ENCODE assay signal across 10 cellular contexts in the genomic region with DNA sequence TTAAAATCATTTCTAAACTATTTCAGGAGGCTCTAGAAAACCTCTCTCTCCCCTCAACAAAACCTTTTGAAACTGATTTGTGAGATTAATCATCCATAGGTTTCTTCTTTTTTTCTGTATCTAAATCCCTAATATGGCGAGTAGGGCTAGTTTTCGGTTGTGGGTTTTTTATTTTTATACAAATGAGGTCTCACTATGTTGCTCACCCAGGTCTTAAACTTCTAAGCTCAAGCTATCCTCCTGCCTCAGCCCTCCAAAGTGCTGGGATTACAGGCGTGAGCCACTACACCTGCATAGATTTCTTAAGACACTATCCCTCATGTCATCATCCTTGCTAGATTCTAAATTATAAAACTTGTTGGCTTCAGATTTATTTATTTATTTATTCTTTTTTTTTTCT.
"Had no signal": no experiment of that assay in that cellular context is flagged by ENCODE, and none has a peak within 500 bp of the region (broad histone marks: within the 10 kb centered on the region; RNA-seq: fewer than 3 reads in every experiment).

No MANE protein-coding gene starts in this region.

- FAIRE-seq: HTR-8/SVneo, K562 had no signal

- DNase-seq: GM23248, GOT3, H7, HFFc6, IMR-90, KG1 had no signal

- H2AFZ ChIP-seq: GM23248 had no signal

- ATAC-seq: HCT116, K562 had no signal

- H3K9me3 Mint-ChIP-seq: HFFc6 had no signal

- H3K9ac ChIP-seq: GM23248 had no signal

- H3K27ac ChIP-seq: GM23248 had no signal

- H3K4me3 ChIP-seq: GM23248, HAP-1, K562 had no signal

- H3K4me3 Mint-ChIP-seq: HFFc6 had no signal

- H3K9me3 ChIP-seq: HAP-1 had no signal

- H3K27ac Mint-ChIP-seq: HFFc6 had no signal
